Comparison of ENCODE assay signal across 10 cellular contexts in the genomic region with DNA sequence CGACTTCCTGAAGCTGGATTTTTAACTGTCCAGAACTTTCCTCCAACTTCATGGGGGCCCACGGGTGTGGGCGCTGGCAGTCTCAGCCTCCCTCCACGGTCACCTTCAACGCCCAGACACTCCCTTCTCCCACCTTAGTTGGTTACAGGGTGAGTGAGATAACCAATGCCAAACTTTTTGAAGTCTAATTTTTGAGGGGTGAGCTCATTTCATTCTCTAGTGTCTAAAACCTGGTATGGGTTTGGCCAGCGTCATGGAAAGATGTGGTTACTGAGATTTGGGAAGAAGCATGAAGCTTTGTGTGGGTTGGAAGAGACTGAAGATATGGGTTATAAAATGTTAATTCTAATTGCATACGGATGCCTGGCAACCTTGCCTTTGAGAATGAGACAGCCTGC. TPM values are rescaled to one million over a fixed set of nuclear protein-coding genes. Genes with fewer than 3 reads are reported as not detected.
DNase-seq lines count a peak whose midpoint lies in the region; ATAC-seq and TF ChIP-seq lines count a peak whose summit lies in the region.
"Had no signal": no experiment of that assay in that cellular context is flagged by ENCODE, and none has a peak within 500 bp of the region (broad histone marks: within the 10 kb centered on the region; RNA-seq: fewer than 3 reads in every experiment).

No MANE protein-coding gene starts in this region.

- TF ChIP-seq CTCF in heart right ventricle (IDR thresholded peaks at IDR 0.05): no peak
- no peak for TF ChIP-seq CTCF in epithelial cell of esophagus (IDR thresholded peaks at IDR 0.05; ENCODE audit: insufficient read depth, low read depth, low read length, missing control alignments)
- TF ChIP-seq CTCF in CD8-positive, alpha-beta T cell (IDR thresholded peaks at IDR 0.05): no peak

- intact Hi-C loops in heart right ventricle (cut with DNase I): loop anchor here in 7 of 10 donors (5.0 to 10.0 kb wide), 6 partner anchors 77 to 517 kb away; no protein-coding TSS in a partner anchor
- intact Hi-C loops in left cardiac atrium (cut with DNase I): no loop called here
- intact Hi-C loops in aorta (cut with DNase I): loop anchor here (5.0 to 10.0 kb wide), 3 partner anchors 183 to 367 kb away; no protein-coding TSS in a partner anchor
- intact Hi-C loops in CD8-positive, alpha-beta T cell (cut with DNase I, micrococcal nuclease): no loop called here

- H3K27ac ChIP-seq in heart right ventricle: peak overlapping the region in 6 of 10 donors; percentile 36 to 97 (median 92)
- H3K27ac ChIP-seq in aorta (ENCODE audit: low read depth in 1 of 2, low read length in 2 of 2): peak overlapping the region in 1 of 2 donors; percentile 64
- H3K27ac ChIP-seq in CD8-positive, alpha-beta T cell (ENCODE audit: low read depth, low read length): no peak overlapping the region

- H3K27me3 ChIP-seq in heart right ventricle (peaks cover 0 to 10% (median 0%) of the 10 kb centered on the region in 7 donors), aorta (ENCODE audit: control insufficient read depth in 1 of 2, insufficient read depth in 2 of 2, low read length in 1 of 2) (no peaks in the 10 kb centered on the region)
- H3K27me3 ChIP-seq in CD8-positive, alpha-beta T cell (ENCODE audit: insufficient read depth, low read length): no peaks in the 10 kb centered on the region

- DNase-seq in heart right ventricle: peak in 1 of 2 donors; percentile 19
- no peak for DNase-seq in left cardiac atrium
- DNase-seq in epithelial cell of esophagus (ENCODE audit: low read depth): peak; percentile 14
- peak; percentile 43 for DNase-seq in myocyte (ENCODE audit: low read depth)
- peak; percentile 49 to 76 for DNase-seq in aorta
- no peak for DNase-seq in activated CD8-positive, alpha-beta T cell treated with anti-CD3 and anti-CD28 coated beads, Interleukin-2, amount 10 ng/mL, durations not matched to agents 7 days and 5 days
- DNase-seq in HEK293T (ENCODE audit: extremely low spot score): no peak
- no peak for DNase-seq in CD8-positive, alpha-beta T cell
- DNase-seq: activated CD4-positive, alpha-beta T cell treated with anti-CD3 and anti-CD28 coated beads for 1 hour; caudate nucleus had no signal

- 36 to 54% methylated on average over 7 of the region's 7 CpGs for WGBS in heart right ventricle, 2 donors
- 5 to 6% methylated on average over 7 of the region's 7 CpGs for WGBS in aorta, 2 donors

- H3K4me3 ChIP-seq in heart right ventricle (peak overlapping the region; percentile 8 to 91 (median 82)), epithelial cell of esophagus (ENCODE audit: low read length) (peak overlapping the region; percentile 64), aorta (ENCODE audit: low read length in 2 of 2) (peak overlapping the region; percentile 72 to 86)
- H3K4me3 ChIP-seq in CD8-positive, alpha-beta T cell (ENCODE audit: low read depth, low read length): no peak overlapping the region

- peaks cover 24% of the 10 kb centered on the region for H3K27me3 Mint-ChIP-seq in activated CD8-positive, alpha-beta T cell treated with anti-CD3 and anti-CD28 coated beads, Interleukin-2, amount 10 ng/mL, durations not matched to agents 7 days and 5 days (ENCODE audit: low read depth)
- H3K27me3 Mint-ChIP-seq in CD8-positive, alpha-beta T cell (ENCODE audit: low read depth): peaks cover 23% of the 10 kb centered on the region

- peaks cover 3 to 59% (median 28%) of the 10 kb centered on the region in 9 donors for H3K4me1 ChIP-seq in heart right ventricle
- H3K4me1 ChIP-seq in aorta (ENCODE audit: control insufficient read depth in 1 of 2, insufficient read depth in 2 of 2, low read length in 2 of 2): no peaks in the 10 kb centered on the region
- H3K4me1 ChIP-seq in CD8-positive, alpha-beta T cell (ENCODE audit: insufficient read depth, low read length): no peaks in the 10 kb centered on the region

- no peaks in the 10 kb centered on the region for H3K36me3 Mint-ChIP-seq in activated CD8-positive, alpha-beta T cell treated with anti-CD3 and anti-CD28 coated beads, Interleukin-2, amount 10 ng/mL, durations not matched to agents 7 days and 5 days (ENCODE audit: low read depth)
- no peaks in the 10 kb centered on the region for H3K36me3 Mint-ChIP-seq in CD8-positive, alpha-beta T cell

- POLR2A ChIA-PET in activated CD8-positive, alpha-beta T cell treated with anti-CD3 and anti-CD28 coated beads, Interleukin-2, amount 10 ng/mL, durations not matched to agents 7 days and 5 days (lab: Charles Lee): no interaction called here
- POLR2A ChIA-PET in HEK293T (lab: Yijun Ruan, JAX): interaction anchor here (0.9 kb wide), 1 partner anchor 178 kb away, joined by 3 read pairs; no protein-coding TSS in a partner anchor
- POLR2A ChIA-PET in CD8-positive, alpha-beta T cell (lab: Charles Lee): no interaction called here

- ATAC-seq in heart right ventricle (no peak), left cardiac atrium (no peak), aorta (ENCODE audit: low FRiP score) (no peak)
- no peak for ATAC-seq in activated CD8-positive, alpha-beta T cell treated with anti-CD3 and anti-CD28 coated beads, Interleukin-2, amount 10 ng/mL, durations not matched to agents 7 days and 5 days
- ATAC-seq in CD8-positive, alpha-beta T cell: no peak

- H3K4me3 Mint-ChIP-seq in activated CD8-positive, alpha-beta T cell treated with anti-CD3 and anti-CD28 coated beads, Interleukin-2, amount 10 ng/mL, durations not matched to agents 7 days and 5 days: no peak overlapping the region
- no peak overlapping the region for H3K4me3 Mint-ChIP-seq in CD8-positive, alpha-beta T cell

- no peak overlapping the region for H3K27ac Mint-ChIP-seq in activated CD8-positive, alpha-beta T cell treated with anti-CD3 and anti-CD28 coated beads, Interleukin-2, amount 10 ng/mL, durations not matched to agents 7 days and 5 days
- H3K27ac Mint-ChIP-seq in CD8-positive, alpha-beta T cell: no peak overlapping the region

- no peaks in the 10 kb centered on the region for H3K36me3 ChIP-seq in heart right ventricle
- no peaks in the 10 kb centered on the region for H3K36me3 ChIP-seq in aorta (ENCODE audit: control insufficient read depth in 1 of 2, insufficient read depth in 2 of 2, low read length in 1 of 2)
- no peaks in the 10 kb centered on the region for H3K36me3 ChIP-seq in CD8-positive, alpha-beta T cell (ENCODE audit: insufficient read depth, low read length)

- CTCF ChIA-PET in activated CD8-positive, alpha-beta T cell treated with anti-CD3 and anti-CD28 coated beads, Interleukin-2, amount 10 ng/mL, durations not matched to agents 7 days and 5 days (lab: Charles Lee): no interaction called here
- CTCF ChIA-PET in HEK293T (lab: Yijun Ruan, JAX): no interaction called here
- CTCF ChIA-PET in CD8-positive, alpha-beta T cell (lab: Charles Lee): no interaction called here

- no peaks in the 10 kb centered on the region for H3K9me3 ChIP-seq in heart right ventricle
- no peaks in the 10 kb centered on the region for H3K9me3 ChIP-seq in aorta (ENCODE audit: control insufficient read depth, low read length)
- H3K9me3 ChIP-seq in CD8-positive, alpha-beta T cell (ENCODE audit: low read length): no peaks in the 10 kb centered on the region

- no peaks in the 10 kb centered on the region for H3K9me3 Mint-ChIP-seq in activated CD8-positive, alpha-beta T cell treated with anti-CD3 and anti-CD28 coated beads, Interleukin-2, amount 10 ng/mL, durations not matched to agents 7 days and 5 days (ENCODE audit: insufficient read depth)
- no peaks in the 10 kb centered on the region for H3K9me3 Mint-ChIP-seq in CD8-positive, alpha-beta T cell

- H3K4me1 Mint-ChIP-seq in activated CD8-positive, alpha-beta T cell treated with anti-CD3 and anti-CD28 coated beads, Interleukin-2, amount 10 ng/mL, durations not matched to agents 7 days and 5 days (ENCODE audit: low read depth): peaks cover 14% of the 10 kb centered on the region
- H3K4me1 Mint-ChIP-seq in CD8-positive, alpha-beta T cell (ENCODE audit: low read depth): peaks cover 14% of the 10 kb centered on the region

TF ChIP-seq in HEK293T, 16 proteins besides CTCF, POLR2A, EP300 and RAD21:
- TF ChIP-seq, protein P1, sequence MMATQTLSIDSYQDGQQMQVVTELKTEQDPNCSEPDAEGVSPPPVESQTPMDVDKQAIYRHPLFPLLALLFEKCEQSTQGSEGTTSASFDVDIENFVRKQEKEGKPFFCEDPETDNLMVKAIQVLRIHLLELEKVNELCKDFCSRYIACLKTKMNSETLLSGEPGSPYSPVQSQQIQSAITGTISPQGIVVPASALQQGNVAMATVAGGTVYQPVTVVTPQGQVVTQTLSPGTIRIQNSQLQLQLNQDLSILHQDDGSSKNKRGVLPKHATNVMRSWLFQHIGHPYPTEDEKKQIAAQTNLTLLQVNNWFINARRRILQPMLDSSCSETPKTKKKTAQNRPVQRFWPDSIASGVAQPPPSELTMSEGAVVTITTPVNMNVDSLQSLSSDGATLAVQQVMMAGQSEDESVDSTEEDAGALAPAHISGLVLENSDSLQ (IDR thresholded peaks at IDR 0.05): no peak
- TF ChIP-seq SP1 (IDR thresholded peaks at IDR 0.05) (no peak), ELF4 (IDR thresholded peaks at IDR 0.05) (no peak)
TF ChIP-seq in HEK293T: peak in this region for 0.

RNA-seq across cellular contexts. Expression of gene FZD1, which starts 3.3 kb away (rescaled TPM):
- total RNA-seq in heart right ventricle (10 to 100 TPM in 9 of 10 donors, 1 to 10 TPM in 1; 4.1 to 36.0 (median 17.5) TPM), left cardiac atrium (10 to 100 TPM in 1 of 2 donors, 1 to 10 TPM in 1; 9.4 to 14.5 TPM), myocyte (13.3 and 14.2 TPM in 2 replicates), aorta (10 to 100 TPM; 38.5 to 49.2 TPM)
- polyA plus RNA-seq in heart right ventricle (1 to 10 TPM; 3.8 to 5.7 TPM), aorta (10 to 100 TPM in 1 of 2 donors, 1 to 10 TPM in 1; 8.8 to 16.1 TPM)
- 8.5 TPM for polyA plus RNA-seq in myocyte (2012)
- total RNA-seq in activated CD8-positive, alpha-beta T cell treated with anti-CD3 and anti-CD28 coated beads, Interleukin-2, amount 10 ng/mL, durations not matched to agents 7 days and 5 days: under 1 TPM; 0.24 to 0.26 TPM
- not detected for total RNA-seq in CD8-positive, alpha-beta T cell

Comparison
In these comparisons a context has a peak if more than half of its experiments do, and no peak if none do; other contexts are left out.
1. intact Hi-C loops: an anchor here in heart right ventricle (5.0 to 10.0 kb wide) and aorta (5.0 to 10.0 kb wide); none called in left cardiac atrium and CD8-positive, alpha-beta T cell.
2. DNase-seq: peak in epithelial cell of esophagus (single experiment), myocyte (single experiment) and aorta (2 of 2); none in left cardiac atrium (single experiment), activated CD8-positive, alpha-beta T cell treated with anti-CD3 and anti-CD28 coated beads, Interleukin-2, amount 10 ng/mL, durations not matched to agents 7 days and 5 days (single experiment), HEK293T (single experiment) and CD8-positive, alpha-beta T cell (0 of 7).
3. RNA of gene FZD1, which starts 3.3 kb away (total RNA-seq): 38.5 to 49.2 TPM in aorta, 4.1 to 36.0 TPM in heart right ventricle, 9.4 to 14.5 TPM in left cardiac atrium and 13.3 to 14.2 TPM in myocyte; 0.24 to 0.26 TPM in activated CD8-positive, alpha-beta T cell treated with anti-CD3 and anti-CD28 coated beads, Interleukin-2, amount 10 ng/mL, durations not matched to agents 7 days and 5 days and not detected in CD8-positive, alpha-beta T cell; every median in the first group is over 4 times any median in the second.